In genomic region chr3:40452057-40452456, GRCh38 we compare ENCODE assay signal across 8 cellular contexts. TPM values are rescaled to one million over a fixed set of nuclear protein-coding genes. Genes with fewer than 3 reads are reported as not detected.
DNase-seq lines count a peak whose midpoint lies in the region; ATAC-seq, FAIRE-seq and TF ChIP-seq lines count a peak whose summit lies in the region.

No MANE protein-coding gene starts in this region.

- 100% methylated on average over 1 of the region's 1 CpG; no CpG with 5 or more reads in 1 of the 2 experiments for WGBS in H1 (ENCODE audit: extremely low coverage in 1 of 2, insufficient coverage in 1 of 2, insufficient read length in 1 of 2, insufficient replicate concordance in 2 of 2, low coverage in 1 of 2, low lambda C conversion rate in 2 of 2, missing lambda C conversion rate in 1 of 2), 2 experiments

- no peak overlapping the region for H3K56ac ChIP-seq in H1 (replicated peaks; ENCODE audit: insufficient read length, low read depth, low read length)

- no peak overlapping the region for H4K8ac ChIP-seq in H1 (ENCODE audit: extremely low read depth, insufficient read depth, low read length)

- peak overlapping the region in 6 of 7 donors; percentile 95 to 99 (median 98) for H3K27ac Mint-ChIP-seq in CD14-positive monocyte

- H2AK5ac ChIP-seq in H1 (ENCODE audit: low read depth, low read length) = no peak overlapping the region

- no peak for DNase-seq in CD14-positive monocyte (ENCODE audit: low spot score)
- no peak for DNase-seq in NB4 (ENCODE audit: low read depth)
- no peak for DNase-seq in H1 (ENCODE audit: low read depth in 1 of 2, low spot score in 2 of 2)
- no peak for DNase-seq in NCI-H1048 (lab: John Stamatoyannopoulos, UW)
- DNase-seq in putamen (ENCODE audit: low spot score) = no peak

- no peak for FAIRE-seq in H1 (lab: Jason Lieb, UNC)

- H3K14ac ChIP-seq in H1 (ENCODE audit: insufficient read length) = no peak overlapping the region

- H3K9me3 ChIP-seq in H1 (ENCODE audit: insufficient read depth in 2 of 2, low read depth in 1 of 2, low read length in 1 of 2) = no peaks in the 10 kb centered on the region
- no peaks in the 10 kb centered on the region for H3K9me3 ChIP-seq in neuron (ENCODE audit: low read length)

- no peak for TF ChIP-seq EP300 in H1 (IDR thresholded peaks at IDR 0.05; ENCODE audit: borderline replicate concordance in 1 of 2, low read depth in 2 of 2, low read length in 2 of 2)

- no peak overlapping the region for H2BK20ac ChIP-seq in H1 (ENCODE audit: low read length)

- no peak for TF ChIP-seq CTCF in CD14-positive monocyte (IDR thresholded peaks at IDR 0.05)
- TF ChIP-seq CTCF in NB4 (IDR thresholded peaks at IDR 0.05; ENCODE audit: low read depth, low read length) = no peak
- TF ChIP-seq CTCF in H1 (IDR thresholded peaks at IDR 0.05; ENCODE audit: control extremely low read depth in 1 of 3, insufficient read depth in 1 of 3, low read depth in 1 of 3, low read length in 3 of 3) = no peak

- POLR2A ChIA-PET in H1 (lab: Charles Lee; ENCODE audit: partially characterized antibody) = interaction anchor here (0.6 to 5.7 kb wide), 4 partner anchors 8 to 75 kb away, joined by 3 to 50 read pairs (median 6); no protein-coding TSS in a partner anchor

- peak overlapping the region; percentile 73 to 99 for H3K4me2 ChIP-seq in H1 (ENCODE audit: insufficient read depth in 1 of 2, low read depth in 2 of 2, low read length in 2 of 2)

- peaks cover 6% of the 10 kb centered on the region for H3K23me2 ChIP-seq in H1 (ENCODE audit: low read depth, low read length)

- H3K79me1 ChIP-seq in H1 (ENCODE audit: low read depth, low read length) = no peaks in the 10 kb centered on the region

- no peak overlapping the region for H3K18ac ChIP-seq in H1 (ENCODE audit: extremely low read depth, low read length)

- no peak overlapping the region for H2BK120ac ChIP-seq in H1 (replicated peaks; ENCODE audit: low read depth, low read length)

- 0 out of 2 replicates have a peak overlapping the region, but pooled peaks have one; percentile 94 for H3K27ac ChIP-seq in H1 (ENCODE audit: low read depth, low read length)

- H4K91ac ChIP-seq in H1 (replicated peaks; ENCODE audit: insufficient read length, low read length) = no peak overlapping the region

- no peaks in the 10 kb centered on the region for H3K79me2 ChIP-seq in H1 (ENCODE audit: control insufficient read depth in 1 of 2, insufficient read depth in 2 of 2, low read length in 2 of 2)

- H2BK15ac ChIP-seq in H1 (ENCODE audit: low read length) = no peak overlapping the region

- H3K36me3 ChIP-seq in H1 (ENCODE audit: control insufficient read depth in 2 of 4, insufficient read depth in 4 of 4, low read length in 3 of 4) (no peaks in the 10 kb centered on the region), neuron (ENCODE audit: insufficient read depth, low read length) (no peaks in the 10 kb centered on the region)

- no peaks in the 10 kb centered on the region for H3K27me3 Mint-ChIP-seq in CD14-positive monocyte (ENCODE audit: low read depth in 3 of 3)

- peaks cover 7 to 11% of the 10 kb centered on the region in 2 donors for H3K36me3 Mint-ChIP-seq in CD14-positive monocyte

- no peaks in the 10 kb centered on the region for H3K9me3 Mint-ChIP-seq in CD14-positive monocyte

- peak overlapping the region in 3 of 4 experiments; percentile 94 to 95 (median 94); a peak in 4 of 7 replicates for H3K9ac ChIP-seq in H1 (replicated peaks in 1 of 4; ENCODE audit: extremely low read depth in 1 of 4, low read depth in 3 of 4, low read length in 3 of 4)

- peaks cover 19% of the 10 kb centered on the region for H3K4me1 Mint-ChIP-seq in CD14-positive monocyte

- ATAC-seq in HG02759 (IDR thresholded peaks at IDR 0.05; ENCODE audit: unreplicated experiment) (no peak), GM19463 (IDR thresholded peaks at IDR 0.05; ENCODE audit: unreplicated experiment) (no peak)

- H2AFZ ChIP-seq in H1 (ENCODE audit: low read length) (0 out of 2 replicates have a peak overlapping the region, but pooled peaks have one; percentile 87), neuron (ENCODE audit: low read depth, low read length) (no peak overlapping the region)

- H4K5ac ChIP-seq in H1 (ENCODE audit: insufficient read length, low read depth, low read length) = no peak overlapping the region

- H3K4me1 ChIP-seq in H1 (replicated peaks in 1 of 4; ENCODE audit: control insufficient read depth in 3 of 4, insufficient read depth in 4 of 4, low read length in 3 of 4) = peaks cover 0 to 3% (median 0%) of the 10 kb centered on the region in 4 experiments; a peak in 1 of 7 replicates
- peaks cover 13% of the 10 kb centered on the region for H3K4me1 ChIP-seq in neuron (ENCODE audit: insufficient read depth, low read length)

- H3K23ac ChIP-seq in H1 (ENCODE audit: insufficient read length) = no peak overlapping the region

- H3K4ac ChIP-seq in H1 (replicated peaks; ENCODE audit: insufficient read length, low read depth, low read length) = no peak overlapping the region

- H3K4me3 ChIP-seq in NB4 (ENCODE audit: low read depth, low read length) (peak overlapping the region; percentile 79), H1 (ENCODE audit: extremely low read depth in 1 of 4, insufficient read depth in 2 of 4, low read depth in 3 of 4, low read length in 4 of 4) (peak overlapping the region; percentile 75 to 91 (median 82); a peak in 7 of 8 replicates), neuron (ENCODE audit: low read length) (peak overlapping the region; percentile 74)

- TF ChIP-seq RAD21 in H1 (IDR thresholded peaks at IDR 0.05 in 1 of 2, conservative IDR thresholded peaks at IDR 0.05 in 1 of 2; ENCODE audit: low read depth in 2 of 2, low read length in 2 of 2) = no peak

- TF ChIP-seq POLR2A in NB4 (IDR thresholded peaks at IDR 0.05; ENCODE audit: extremely low read depth, insufficient read length) (no peak), H1 (IDR thresholded peaks at IDR 0.05; ENCODE audit: control extremely low read depth in 1 of 2, low read depth in 2 of 2, low read length in 2 of 2) (no peak)

- no peak overlapping the region for H2BK12ac ChIP-seq in H1 (ENCODE audit: low read depth, low read length)

- H4K20me1 ChIP-seq in H1 (replicated peaks in 1 of 2; ENCODE audit: control insufficient read depth in 1 of 2, insufficient read depth in 2 of 2, low read length in 2 of 2) = no peaks in the 10 kb centered on the region

- intact Hi-C loops in CD14-positive monocyte (cut with micrococcal nuclease) = loop anchor here (5.0 to 10.0 kb wide), 4 partner anchors 137 to 1513 kb away; partner anchors contain the start of genes CTNNB1 (in 1 of the 2), EIF1B (in 1 of the 2) and ULK4 (in 1 of the 2)

- no peak overlapping the region for H2BK5ac ChIP-seq in H1 (ENCODE audit: low read depth, low read length)

- H3K4me3 Mint-ChIP-seq in CD14-positive monocyte = peak overlapping the region; percentile 87 to 93

- CTCF ChIA-PET in H1 (lab: Charles Lee; ENCODE audit: partially characterized antibody) = interaction anchor here (1.0 kb wide), 1 partner anchor 260 kb away, joined by 4 read pairs; no protein-coding TSS in a partner anchor

- H3K27me3 ChIP-seq in H1 (replicated peaks in 1 of 4; ENCODE audit: control insufficient read depth in 3 of 4, extremely low read depth in 1 of 4, insufficient read depth in 3 of 4, low read length in 3 of 4) (no peaks in the 10 kb centered on the region), neuron (ENCODE audit: insufficient read depth, low read length) (no peaks in the 10 kb centered on the region)

TF ChIP-seq in H1, 55 proteins besides CTCF, POLR2A, EP300 and RAD21 (continues in another document):
- TF ChIP-seq CHD2 (IDR thresholded peaks at IDR 0.05; ENCODE audit: low read length) = no peak
- TF ChIP-seq MAFK (IDR thresholded peaks at IDR 0.05; ENCODE audit: low read depth, low read length) = no peak
- TF ChIP-seq RFX5 (IDR thresholded peaks at IDR 0.05; ENCODE audit: borderline replicate concordance, low read depth, low read length) = no peak
- no peak for TF ChIP-seq FOSL1 (IDR thresholded peaks at IDR 0.05; ENCODE audit: insufficient read depth, low read depth, low read length)
- TF ChIP-seq POLR2AphosphoS5 (IDR thresholded peaks at IDR 0.05; ENCODE audit: low read depth, low read length) = no peak

RNA-seq across cellular contexts. Expression of gene RPL14, which starts 5.1 kb away (rescaled TPM):
- polyA plus RNA-seq in CD14-positive monocyte (100 to 1,000 TPM; 348 to 377 TPM), H1 (2011; rRNA removed) (201 and 1,192 TPM in 2 replicates)
- total RNA-seq in H1 (2021; fragmentation: NEBNext Ultra II Directional; extraction: Animal tissue kit (Norgen Biotek cat#: 25700)) = 2,341 and 2,363 TPM in 2 replicates
- polyA plus RNA-seq in H1 (2011; cell fraction: cytosol; rRNA removed) = 488 TPM
- polyA plus RNA-seq in H1 (2011; cell fraction: nucleus; rRNA removed) = 388 TPM
- 1,251 to 1,928 TPM (median 1,513 TPM) in 4 replicates for polyA plus RNA-seq in H1 (2012, experiment 1 of 2)
- polyA plus RNA-seq in H1 (2012, experiment 2 of 2) = 434 TPM
- 1,499 TPM for polyA plus RNA-seq in H1 (2013, experiment 1 of 2)
- polyA plus RNA-seq in H1 (2013, experiment 2 of 2) = 1,447 TPM
- 455 and 547 TPM in 2 replicates for polyA minus RNA-seq in H1 (2011; rRNA and poly(A)+ RNA removed)
- 929 TPM for polyA minus RNA-seq in H1 (2011; cell fraction: cytosol; rRNA and poly(A)+ RNA removed)
- 302 TPM for polyA minus RNA-seq in H1 (2011; cell fraction: nucleus; rRNA and poly(A)+ RNA removed)

RNA-seq across cellular contexts. Expression of gene ZNF619, which starts 24.9 kb away (rescaled TPM):
- polyA plus RNA-seq in CD14-positive monocyte = 1 to 10 TPM; 1.6 to 1.8 TPM
- total RNA-seq in H1 (2021; fragmentation: NEBNext Ultra II Directional; extraction: Animal tissue kit (Norgen Biotek cat#: 25700)) = 7.0 and 8.2 TPM in 2 replicates
- 2.2 and 2.3 TPM in 2 replicates for polyA plus RNA-seq in H1 (2011; rRNA removed)
- polyA plus RNA-seq in H1 (2011; cell fraction: cytosol; rRNA removed) = 2.4 TPM
- 2.6 TPM for polyA plus RNA-seq in H1 (2011; cell fraction: nucleus; rRNA removed)
- 1.6 to 2.3 TPM (median 1.9 TPM) in 4 replicates for polyA plus RNA-seq in H1 (2012, experiment 1 of 2)
- 0.39 TPM for polyA plus RNA-seq in H1 (2012, experiment 2 of 2)
- 4.3 TPM for polyA plus RNA-seq in H1 (2013, experiment 1 of 2)
- 4.5 TPM for polyA plus RNA-seq in H1 (2013, experiment 2 of 2)
- 9.5 and 10.1 TPM in 2 replicates for polyA minus RNA-seq in H1 (2011; rRNA and poly(A)+ RNA removed)
- polyA minus RNA-seq in H1 (2011; cell fraction: cytosol; rRNA and poly(A)+ RNA removed) = 3.4 TPM
- 6.2 TPM for polyA minus RNA-seq in H1 (2011; cell fraction: nucleus; rRNA and poly(A)+ RNA removed)

RNA-seq across cellular contexts. Expression of gene ZNF620, which starts 53.8 kb away (rescaled TPM):
- polyA plus RNA-seq in CD14-positive monocyte = under 1 TPM; 0.27 to 0.37 TPM
- 20.2 and 21.4 TPM in 2 replicates for total RNA-seq in H1 (2021; fragmentation: NEBNext Ultra II Directional; extraction: Animal tissue kit (Norgen Biotek cat#: 25700))
- polyA plus RNA-seq in H1 (2011; rRNA removed) = 5.1 and 5.3 TPM in 2 replicates
- 8.4 TPM for polyA plus RNA-seq in H1 (2011; cell fraction: cytosol; rRNA removed)
- polyA plus RNA-seq in H1 (2011; cell fraction: nucleus; rRNA removed) = 7.3 TPM
- polyA plus RNA-seq in H1 (2012, experiment 1 of 2) = 8.1 to 11.6 TPM (median 10.8 TPM) in 4 replicates
- polyA plus RNA-seq in H1 (2012, experiment 2 of 2) = 1.4 TPM
- 11.6 TPM for polyA plus RNA-seq in H1 (2013, experiment 1 of 2)
- polyA plus RNA-seq in H1 (2013, experiment 2 of 2) = 11.0 TPM
- polyA minus RNA-seq in H1 (2011; rRNA and poly(A)+ RNA removed) = 12.3 and 16.0 TPM in 2 replicates
- 11.3 TPM for polyA minus RNA-seq in H1 (2011; cell fraction: cytosol; rRNA and poly(A)+ RNA removed)
- 17.8 TPM for polyA minus RNA-seq in H1 (2011; cell fraction: nucleus; rRNA and poly(A)+ RNA removed)
